Comparison of ENCODE assay signal across 1 cellular context in the genomic region with DNA sequence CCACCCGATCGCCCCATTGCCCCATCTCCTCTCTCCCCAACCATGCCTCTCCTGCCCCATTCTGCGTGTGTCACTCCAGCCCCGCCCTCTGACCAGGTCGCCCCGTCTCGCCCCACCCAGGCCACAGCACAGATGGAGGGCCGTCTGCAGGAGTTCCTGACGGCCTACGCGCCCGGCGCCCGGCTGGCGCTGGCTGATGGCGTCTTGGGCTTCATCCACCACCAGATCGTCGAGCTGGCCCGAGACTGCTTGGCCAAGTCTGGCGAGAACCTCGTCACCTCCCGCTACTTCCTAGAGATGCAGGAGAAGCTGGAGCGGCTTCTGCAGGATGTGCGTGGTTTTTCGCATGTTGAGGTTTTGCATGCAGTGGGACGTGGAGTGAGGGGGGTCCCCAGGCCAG.
TF ChIP-seq lines count a peak whose summit lies in the region.

No MANE protein-coding gene starts in this region.

TF ChIP-seq in H1, 55 proteins besides CTCF, POLR2A, EP300 and RAD21:
- TF ChIP-seq BACH1 (IDR thresholded peaks at IDR 0.05; ENCODE audit: low read length): no peak
- no peak for TF ChIP-seq POLR2AphosphoS5 (IDR thresholded peaks at IDR 0.05; ENCODE audit: low read depth, low read length)
- no peak for TF ChIP-seq CHD2 (IDR thresholded peaks at IDR 0.05; ENCODE audit: low read length)
- TF ChIP-seq NANOG (IDR thresholded peaks at IDR 0.05; ENCODE audit: insufficient read depth, low read depth, low read length, poor library complexity, severe bottlenecking): no peak
- no peak for TF ChIP-seq HDAC2 (IDR thresholded peaks at IDR 0.05; ENCODE audit: borderline replicate concordance in 1 of 2, low read depth in 2 of 2, low read length in 2 of 2)
- TF ChIP-seq SIX5 (IDR thresholded peaks at IDR 0.05; ENCODE audit: low read depth, low read length): no peak
- no peak for TF ChIP-seq CHD1 (IDR thresholded peaks at IDR 0.05; ENCODE audit: low read depth, low read length)
- TF ChIP-seq, protein P1, sequence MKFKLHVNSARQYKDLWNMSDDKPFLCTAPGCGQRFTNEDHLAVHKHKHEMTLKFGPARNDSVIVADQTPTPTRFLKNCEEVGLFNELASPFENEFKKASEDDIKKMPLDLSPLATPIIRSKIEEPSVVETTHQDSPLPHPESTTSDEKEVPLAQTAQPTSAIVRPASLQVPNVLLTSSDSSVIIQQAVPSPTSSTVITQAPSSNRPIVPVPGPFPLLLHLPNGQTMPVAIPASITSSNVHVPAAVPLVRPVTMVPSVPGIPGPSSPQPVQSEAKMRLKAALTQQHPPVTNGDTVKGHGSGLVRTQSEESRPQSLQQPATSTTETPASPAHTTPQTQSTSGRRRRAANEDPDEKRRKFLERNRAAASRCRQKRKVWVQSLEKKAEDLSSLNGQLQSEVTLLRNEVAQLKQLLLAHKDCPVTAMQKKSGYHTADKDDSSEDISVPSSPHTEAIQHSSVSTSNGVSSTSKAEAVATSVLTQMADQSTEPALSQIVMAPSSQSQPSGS (IDR thresholded peaks at IDR 0.05; ENCODE audit: low read length): no peak
- no peak for TF ChIP-seq HDAC6 (IDR thresholded peaks at IDR 0.05; ENCODE audit: low read depth, low read length)
- no peak for TF ChIP-seq PHF8 (conservative IDR thresholded peaks at IDR 0.05; ENCODE audit: low read depth, low read length)
- no peak for TF ChIP-seq NRF1 (IDR thresholded peaks at IDR 0.05; ENCODE audit: low read depth, low read length)
- TF ChIP-seq KDM1A (IDR thresholded peaks at IDR 0.05; ENCODE audit: borderline replicate concordance, low read length): no peak
- TF ChIP-seq CEBPB (IDR thresholded peaks at IDR 0.05; ENCODE audit: low read depth, low read length): no peak
- TF ChIP-seq SRF (IDR thresholded peaks at IDR 0.05; ENCODE audit: low read depth, low read length): no peak
